8 cellular contexts compared by ENCODE assay signal in genomic region chr17:39462644-39463375, GRCh38. TPM values are rescaled to one million over a fixed set of nuclear protein-coding genes. Genes with fewer than 3 reads are reported as not detected.
DNase-seq lines count a peak whose midpoint lies in the region; ATAC-seq and TF ChIP-seq lines count a peak whose summit lies in the region.

No MANE protein-coding gene starts in this region.

- H3K4me1 Mint-ChIP-seq in activated T-cell treated with anti-CD3 and anti-CD28 coated beads, Interleukin-2, amount 50 U/mL, for 4 hours (ENCODE audit: low read depth) = peaks cover 38% of the 10 kb centered on the region

- DNase-seq in activated T-cell treated with anti-CD3 and anti-CD28 coated beads, Interleukin-2, amount 50 U/mL, for 4 hours = no peak
- DNase-seq in activated T-cell treated with anti-CD3 and anti-CD28 coated beads for 4 hours = no peak
- peak; percentile 12 for DNase-seq in SW480 (ENCODE audit: low spot score)
- peak; percentile 3 for DNase-seq in fibroblast of gingiva (ENCODE audit: low read depth)
- no peak for DNase-seq in effector CD8-positive, alpha-beta T cell (lab: John Stamatoyannopoulos, UW)

- no peaks in the 10 kb centered on the region for H3K36me3 ChIP-seq in neural cell (ENCODE audit: insufficient read depth, low read length)

- no peaks in the 10 kb centered on the region for H3K9me3 Mint-ChIP-seq in activated T-cell treated with anti-CD3 and anti-CD28 coated beads, Interleukin-2, amount 50 U/mL, for 4 hours

- no peak for TF ChIP-seq RAD21 in neural cell (conservative IDR thresholded peaks at IDR 0.05)

- H3K4me3 ChIP-seq in neural cell (ENCODE audit: low read length) = peak overlapping the region; percentile 74

- no peaks in the 10 kb centered on the region for H3K9me2 ChIP-seq in neural cell (ENCODE audit: insufficient read depth, low read length)

- H3K27me3 ChIP-seq in neural cell (ENCODE audit: insufficient read depth, low read depth, low read length) = no peaks in the 10 kb centered on the region

- peaks cover 53% of the 10 kb centered on the region for H3K79me2 ChIP-seq in neural cell (replicated peaks; ENCODE audit: insufficient read depth, low read length)

- TF ChIP-seq EP300 in neural cell (conservative IDR thresholded peaks at IDR 0.05; ENCODE audit: poor library complexity, severe bottlenecking) = no peak

- peak overlapping the region; percentile 97 for H3K9ac ChIP-seq in neural cell (ENCODE audit: low read length)

- H3K4me2 ChIP-seq in neural cell (ENCODE audit: low read length) = peak overlapping the region; percentile 99

- peaks cover 15% of the 10 kb centered on the region for H3K36me3 Mint-ChIP-seq in activated T-cell treated with anti-CD3 and anti-CD28 coated beads, Interleukin-2, amount 50 U/mL, for 4 hours (ENCODE audit: insufficient read depth)

- peaks cover 4% of the 10 kb centered on the region for H4K20me1 ChIP-seq in neural cell (ENCODE audit: insufficient read depth)

- H2AFZ ChIP-seq in neural cell (ENCODE audit: low read depth, low read length) = no peak overlapping the region

- no peak for ATAC-seq in activated T-cell treated with anti-CD3 and anti-CD28 coated beads, Interleukin-2, amount 50 U/mL, for 4 hours
- ATAC-seq in esophagus mucosa (no peak), HG03045 (IDR thresholded peaks at IDR 0.05; ENCODE audit: unreplicated experiment) (no peak)

- no peaks in the 10 kb centered on the region for H3F3A ChIP-seq in neural cell (ENCODE audit: insufficient read depth, low read length, poor library complexity, severe bottlenecking)

- no peaks in the 10 kb centered on the region for H3K9me3 ChIP-seq in neural cell (ENCODE audit: low read length)

- peak overlapping the region; percentile 99 for H3K4me3 Mint-ChIP-seq in activated T-cell treated with anti-CD3 and anti-CD28 coated beads, Interleukin-2, amount 50 U/mL, for 4 hours

- peak overlapping the region; percentile 96 for H3K27ac ChIP-seq in neural cell (ENCODE audit: low read length)

- H3K27me3 Mint-ChIP-seq in activated T-cell treated with anti-CD3 and anti-CD28 coated beads, Interleukin-2, amount 50 U/mL, for 4 hours (ENCODE audit: low read depth) = no peaks in the 10 kb centered on the region

- TF ChIP-seq CTCF in neural cell (IDR thresholded peaks at IDR 0.05; ENCODE audit: poor library complexity, severe bottlenecking) = no peak

TF ChIP-seq in neural cell, 6 proteins besides CTCF, POLR2A, EP300 and RAD21:
- TF ChIP-seq MXI1 (conservative IDR thresholded peaks at IDR 0.05; ENCODE audit: poor library complexity, severe bottlenecking) (peak; percentile 15), REST (IDR thresholded peaks at IDR 0.05; ENCODE audit: borderline replicate concordance) (no peak)

RNA-seq across cellular contexts. Expression of gene CDK12, which starts 1.5 kb away (rescaled TPM):
- 10 to 100 TPM; 94.8 to 99.7 (median 97.7) TPM for total RNA-seq in activated T-cell treated with anti-CD3 and anti-CD28 coated beads, Interleukin-2, amount 50 U/mL, for 4 hours
- 10.4 and 21.7 TPM in 2 replicates for polyA plus RNA-seq in neural cell
- 48.9 and 65.8 TPM in 2 replicates for polyA minus RNA-seq in neural cell
- total RNA-seq in esophagus mucosa = 34.4 TPM

RNA-seq across cellular contexts. Expression of gene MED1, which starts 11.7 kb away (rescaled TPM):
- 10 to 100 TPM; 78.5 to 82.0 (median 79.0) TPM for total RNA-seq in activated T-cell treated with anti-CD3 and anti-CD28 coated beads, Interleukin-2, amount 50 U/mL, for 4 hours
- 16.4 and 18.7 TPM in 2 replicates for polyA plus RNA-seq in neural cell
- 39.4 and 54.2 TPM in 2 replicates for polyA minus RNA-seq in neural cell
- total RNA-seq in esophagus mucosa = 18.7 TPM

Comparison
In these comparisons a context has a peak if more than half of its experiments do, and no peak if none do; other contexts are left out.
1. DNase-seq: peak in SW480 (single experiment) and fibroblast of gingiva (single experiment); none in activated T-cell treated with anti-CD3 and anti-CD28 coated beads, Interleukin-2, amount 50 U/mL, for 4 hours (single experiment), activated T-cell treated with anti-CD3 and anti-CD28 coated beads for 4 hours (single experiment) and effector CD8-positive, alpha-beta T cell (single experiment).